Comparison of ENCODE assay signal across 26 cellular contexts in genomic region chr3:194507571-194507970, GRCh38.
"Had no signal": no experiment of that assay in that cellular context is flagged by ENCODE, and none has a peak within 500 bp of the region (broad histone marks: within the 10 kb centered on the region; RNA-seq: fewer than 3 reads in every experiment).

No MANE protein-coding gene starts in this region.

- H3K4me3 ChIP-seq: hepatocyte, left ventricle myocardium inferior, lung, mucosa of descending colon, ovary, right atrium auricular region, skin epidermis, stomach, suprapubic skin, thoracic aorta, tibial artery, upper lobe of right lung had no signal

- H3K36me3 Mint-ChIP-seq: natural killer cell treated with Interleukin-12 subunit alpha and Interleukin-12 subunit beta and Interleukin-15 and Interleukin-18, amount 100 ng/mL, for 72 hours; stimulated activated naive B cell treated with anti-CD40 and anti-IgM and Interleukin-4, amounts not matched to agents 10 μg/mL and 1 μg/mL and 100 μg/mL, for 72 hours had no signal

- H2AFZ ChIP-seq: hepatocyte had no signal

- H3K79me2 ChIP-seq: hepatocyte had no signal

- H3K9me3 ChIP-seq: left ventricle myocardium inferior, mucosa of descending colon, ovary, right atrium auricular region, stomach, suprapubic skin, thoracic aorta, tibial artery, upper lobe of right lung had no signal

- H3K4me1 ChIP-seq: stomach, suprapubic skin had no signal

- DNase-seq: islet precursor cell; left ventricle myocardium inferior; midbrain; mucosa of descending colon; naive thymus-derived CD4-positive, alpha-beta T cell; occipital lobe; ovary; stimulated activated CD4-positive, alpha-beta T cell treated with anti-CD3 and anti-CD28 coated beads, Interleukin-12 subunit alpha, Interleukin-12 subunit beta, amount 100 ng/mL, for 4 hours; stimulated activated CD4-positive, alpha-beta T cell treated with anti-CD3 and anti-CD28 coated beads, Interleukin-15, amount 100 ng/mL, for 24 hours; stimulated activated CD4-positive, alpha-beta T cell treated with anti-CD3 and anti-CD28 coated beads, Interleukin-2, amount 100 ng/mL, for 24 hours; stimulated activated CD4-positive, alpha-beta T cell treated with anti-CD3 and anti-CD28 coated beads, Interleukin-4, amount 100 ng/mL, for 1 hour; stimulated activated naive B cell treated with anti-CD40 and anti-IgM and Interleukin-4, amounts not matched to agents 10 μg/mL and 1 μg/mL and 100 μg/mL, for 72 hours; stimulated activated naive CD8-positive, alpha-beta T cell treated with anti-CD3 and anti-CD28 coated beads, Interleukin-15, Interleukin-2, amounts not matched to agents 100 U/mL and 50 U/mL, for 24 hours; stomach; tibial artery; trophoblast cell; upper lobe of right lung had no signal

- H3K27me3 Mint-ChIP-seq: naive thymus-derived CD4-positive, alpha-beta T cell; natural killer cell treated with Interleukin-12 subunit alpha and Interleukin-12 subunit beta and Interleukin-15 and Interleukin-18, amount 100 ng/mL, for 72 hours; progenitor cell of endocrine pancreas; stimulated activated naive B cell treated with anti-CD40 and anti-IgM and Interleukin-4, amounts not matched to agents 10 μg/mL and 1 μg/mL and 100 μg/mL, for 72 hours had no signal

- H3K4me2 ChIP-seq: hepatocyte had no signal

- H3K27ac Mint-ChIP-seq: naive thymus-derived CD4-positive, alpha-beta T cell; natural killer cell treated with Interleukin-12 subunit alpha and Interleukin-12 subunit beta and Interleukin-15 and Interleukin-18, amount 100 ng/mL, for 72 hours; stimulated activated naive B cell treated with anti-CD40 and anti-IgM and Interleukin-4, amounts not matched to agents 10 μg/mL and 1 μg/mL and 100 μg/mL, for 72 hours had no signal

- H3K4me3 Mint-ChIP-seq: naive thymus-derived CD4-positive, alpha-beta T cell; natural killer cell treated with Interleukin-12 subunit alpha and Interleukin-12 subunit beta and Interleukin-15 and Interleukin-18, amount 100 ng/mL, for 72 hours; stimulated activated naive B cell treated with anti-CD40 and anti-IgM and Interleukin-4, amounts not matched to agents 10 μg/mL and 1 μg/mL and 100 μg/mL, for 72 hours had no signal

- H3K27ac ChIP-seq: hepatocyte, left ventricle myocardium inferior, ovary, skin epidermis, stomach, suprapubic skin, thoracic aorta, tibial artery, upper lobe of right lung had no signal

- H3K36me3 ChIP-seq: left ventricle myocardium inferior, ovary, right atrium auricular region, stomach, suprapubic skin, thoracic aorta, tibial artery, upper lobe of right lung had no signal

- H3K27me3 ChIP-seq: hepatocyte, ovary, right atrium auricular region, stomach, suprapubic skin, tibial artery, upper lobe of right lung had no signal

- H3K4me1 Mint-ChIP-seq: stimulated activated naive B cell treated with anti-CD40 and anti-IgM and Interleukin-4, amounts not matched to agents 10 μg/mL and 1 μg/mL and 100 μg/mL, for 72 hours had no signal

- ATAC-seq: mucosa of descending colon; naive thymus-derived CD4-positive, alpha-beta T cell; natural killer cell treated with Interleukin-12 subunit alpha and Interleukin-12 subunit beta and Interleukin-15 and Interleukin-18, amount 100 ng/mL, for 72 hours; sciatic nerve; stimulated activated naive B cell treated with anti-CD40 and anti-IgM and Interleukin-4, amounts not matched to agents 10 μg/mL and 1 μg/mL and 100 μg/mL, for 72 hours; stimulated activated naive CD8-positive, alpha-beta T cell treated with anti-CD3 and anti-CD28 coated beads, Interleukin-15, Interleukin-2, amounts not matched to agents 100 U/mL and 50 U/mL, for 24 hours; upper lobe of right lung had no signal

- H3K9me3 Mint-ChIP-seq: naive thymus-derived CD4-positive, alpha-beta T cell; natural killer cell treated with Interleukin-12 subunit alpha and Interleukin-12 subunit beta and Interleukin-15 and Interleukin-18, amount 100 ng/mL, for 72 hours had no signal
